ENCODE assay signal across 23 cellular contexts in genomic region chr4:87805971-87806370, GRCh38. TPM values are rescaled to one million over a fixed set of nuclear protein-coding genes. Genes with fewer than 3 reads are reported as not detected.
DNase-seq lines count a peak whose midpoint lies in the region; ATAC-seq and TF ChIP-seq lines count a peak whose summit lies in the region.
"Had no signal": no experiment of that assay in that cellular context is flagged by ENCODE, and none has a peak within 500 bp of the region (broad histone marks: within the 10 kb centered on the region; RNA-seq: fewer than 3 reads in every experiment).

No MANE protein-coding gene starts in this region.

- H3K36me3 Mint-ChIP-seq in MCF 10A (ENCODE audit: insufficient read depth, unreplicated experiment): no peaks in the 10 kb centered on the region
- H3K36me3 Mint-ChIP-seq: activated naive CD4-positive, alpha-beta T cell treated with anti-CD3 and anti-CD28 coated beads, Interleukin-2, amount 50 U/mL, for 72 hours; stimulated activated memory B cell treated with anti-CD40 and anti-IgM and Interleukin-4, amounts not matched to agents 10 μg/mL and 1 μg/mL and 100 μg/mL, for 72 hours had no signal

- POLR2A ChIA-PET in MCF 10A (lab: Yijun Ruan, JAX): no interaction called here

- H3K9me3 ChIP-seq in breast epithelium (no peaks in the 10 kb centered on the region), RWPE2 (ENCODE audit: severe bottlenecking) (no peaks in the 10 kb centered on the region)
- H3K9me3 ChIP-seq: MG63 had no signal

- no peaks in the 10 kb centered on the region for H3K27me3 Mint-ChIP-seq in MCF 10A (ENCODE audit: insufficient read depth, unreplicated experiment)
- H3K27me3 Mint-ChIP-seq: stimulated activated memory B cell treated with anti-CD40 and anti-IgM and Interleukin-4, amounts not matched to agents 10 μg/mL and 1 μg/mL and 100 μg/mL, for 72 hours had no signal

- no TSS peak for BruUV-seq in MCF 10A (replicated peaks; lab: Mats Ljungman, UMichigan)

- no peaks in the 10 kb centered on the region for H3K27me3 ChIP-seq in breast epithelium
- H3K27me3 ChIP-seq in RWPE2 (ENCODE audit: insufficient read depth, poor library complexity, severe bottlenecking): no peaks in the 10 kb centered on the region
- H3K27me3 ChIP-seq: cardiac muscle cell, MG63 had no signal

- TF ChIP-seq CTCF in MCF 10A (IDR thresholded peaks at IDR 0.05; ENCODE audit: unreplicated experiment) (no peak), breast epithelium (IDR thresholded peaks at IDR 0.05) (no peak), RWPE2 (IDR thresholded peaks at IDR 0.05; ENCODE audit: poor library complexity, severe bottlenecking) (no peak), fibroblast of pulmonary artery (IDR thresholded peaks at IDR 0.05; ENCODE audit: low read length, missing control alignments) (no peak)

- DNase-seq in MCF 10A (ENCODE audit: unreplicated experiment) (peak; percentile 54), breast epithelium (ENCODE audit: low spot score in 2 of 2) (no peak), RWPE2 (ENCODE audit: low spot score) (no peak), fibroblast of pulmonary artery (ENCODE audit: low read depth) (peak; percentile 22), NCI-H2107 treated with DMSO at 0.1 percent for 48 hours (lab: John Stamatoyannopoulos, UW; ENCODE audit: unreplicated experiment) (no peak), A172 (ENCODE audit: low spot score) (no peak)
- no peak for DNase-seq in activated CD4-positive, alpha-beta T cell treated with anti-CD3 and anti-CD28 coated beads for 4 hours
- DNase-seq: 8988T; activated CD4-positive, alpha-beta memory T cell treated with anti-CD3 and anti-CD28 coated beads, Interleukin-2, amount 10 ng/mL, durations not matched to agents 7 days and 5 days; activated T-cell treated with anti-CD3 and anti-CD28 coated beads, Interleukin-2, amount 50 U/mL, for 48 hours; DMS79; left cardiac atrium; MG63; NCI-H2081; NCI-H69; T-helper 1 cell; WERI-Rb-1 had no signal

- no peak for TF ChIP-seq POLR2A in breast epithelium (IDR thresholded peaks at IDR 0.05)

- ATAC-seq in RWPE2 (ENCODE audit: low read depth) (0 out of 3 replicates have a peak, but pooled peaks have one; percentile 35), HG02571 (IDR thresholded peaks at IDR 0.05; ENCODE audit: unreplicated experiment) (no peak)
- ATAC-seq: activated naive CD4-positive, alpha-beta T cell treated with anti-CD3 and anti-CD28 coated beads, Interleukin-2, amount 50 U/mL, for 72 hours; HCT116; left cardiac atrium; stimulated activated memory B cell treated with anti-CD40 and anti-IgM and Interleukin-4, amounts not matched to agents 10 μg/mL and 1 μg/mL and 100 μg/mL, for 72 hours had no signal

- peaks cover 2% of the 10 kb centered on the region for H3K9me3 Mint-ChIP-seq in MCF 10A (ENCODE audit: unreplicated experiment)
- H3K9me3 Mint-ChIP-seq: activated CD4-positive, alpha-beta memory T cell treated with anti-CD3 and anti-CD28 coated beads, Interleukin-2, amount 10 ng/mL, durations not matched to agents 7 days and 5 days; stimulated activated memory B cell treated with anti-CD40 and anti-IgM and Interleukin-4, amounts not matched to agents 10 μg/mL and 1 μg/mL and 100 μg/mL, for 72 hours had no signal

- H3K27ac ChIP-seq in breast epithelium: no peak overlapping the region
- no peak overlapping the region for H3K27ac ChIP-seq in RWPE2 (ENCODE audit: poor library complexity, severe bottlenecking)
- H3K27ac ChIP-seq: C4-2B, cardiac muscle cell, WERI-Rb-1 had no signal

- intact Hi-C loops in MCF 10A (cut with micrococcal nuclease) (no loop called here), breast epithelium (cut with DNase I; ENCODE audit: low total_unique reads) (no loop called here)

- peaks cover 14% of the 10 kb centered on the region for H3K4me1 Mint-ChIP-seq in MCF 10A (ENCODE audit: insufficient read depth, unreplicated experiment)
- H3K4me1 Mint-ChIP-seq: activated CD4-positive, alpha-beta memory T cell treated with anti-CD3 and anti-CD28 coated beads, Interleukin-2, amount 10 ng/mL, durations not matched to agents 7 days and 5 days; stimulated activated memory B cell treated with anti-CD40 and anti-IgM and Interleukin-4, amounts not matched to agents 10 μg/mL and 1 μg/mL and 100 μg/mL, for 72 hours had no signal

- no peak overlapping the region for H3K4me3 ChIP-seq in breast epithelium
- no peak overlapping the region for H3K4me3 ChIP-seq in RWPE2 (ENCODE audit: severe bottlenecking)
- H3K4me3 ChIP-seq in fibroblast of pulmonary artery (replicated peaks; ENCODE audit: low read depth, low read length): no peak overlapping the region
- H3K4me3 ChIP-seq: cardiac muscle cell, MG63 had no signal

- H3K4me3 Mint-ChIP-seq in MCF 10A (ENCODE audit: unreplicated experiment): no peak overlapping the region
- H3K4me3 Mint-ChIP-seq: activated CD4-positive, alpha-beta memory T cell treated with anti-CD3 and anti-CD28 coated beads, Interleukin-2, amount 10 ng/mL, durations not matched to agents 7 days and 5 days; stimulated activated memory B cell treated with anti-CD40 and anti-IgM and Interleukin-4, amounts not matched to agents 10 μg/mL and 1 μg/mL and 100 μg/mL, for 72 hours had no signal

- H3K4me1 ChIP-seq in breast epithelium (peaks cover 0 to 5% of the 10 kb centered on the region in 2 donors), RWPE2 (ENCODE audit: insufficient read depth, poor library complexity, severe bottlenecking) (peaks cover 6% of the 10 kb centered on the region)

- CTCF ChIA-PET in MCF 10A (lab: Yijun Ruan, JAX): interaction anchor here (1.2 kb wide), 1 partner anchor 44 kb away, joined by 4 read pairs; no protein-coding TSS in a partner anchor

- H3K36me3 ChIP-seq in breast epithelium (no peaks in the 10 kb centered on the region), RWPE2 (ENCODE audit: low read depth) (no peaks in the 10 kb centered on the region)
- H3K36me3 ChIP-seq: cardiac muscle cell, MG63, WERI-Rb-1 had no signal

- H3K27ac Mint-ChIP-seq in MCF 10A (ENCODE audit: low read depth, unreplicated experiment): peak overlapping the region; percentile 7
- H3K27ac Mint-ChIP-seq: activated CD4-positive, alpha-beta memory T cell treated with anti-CD3 and anti-CD28 coated beads, Interleukin-2, amount 10 ng/mL, durations not matched to agents 7 days and 5 days; activated naive CD4-positive, alpha-beta T cell treated with anti-CD3 and anti-CD28 coated beads, Interleukin-2, amount 50 U/mL, for 72 hours; stimulated activated memory B cell treated with anti-CD40 and anti-IgM and Interleukin-4, amounts not matched to agents 10 μg/mL and 1 μg/mL and 100 μg/mL, for 72 hours had no signal

RNA-seq across cellular contexts. Expression of gene IBSP, which starts 6.6 kb away (rescaled TPM):
- total RNA-seq in MCF 10A (2022) (not detected in 2 replicates), breast epithelium (not detected)
- total RNA-seq in A172 (2014; rRNA removed; shearing (Covaris generic)): not detected in 2 replicates
- total RNA-seq: activated CD4-positive, alpha-beta memory T cell treated with anti-CD3 and anti-CD28 coated beads, Interleukin-2, amount 10 ng/mL, durations not matched to agents 7 days and 5 days; activated naive CD4-positive, alpha-beta T cell treated with anti-CD3 and anti-CD28 coated beads, Interleukin-2, amount 50 U/mL, for 72 hours; cardiac muscle cell; left cardiac atrium had no signal

RNA-seq across cellular contexts. Expression of gene MEPE, which starts 26.8 kb away (rescaled TPM):
- total RNA-seq in MCF 10A (2022): not detected in 2 replicates
- total RNA-seq in breast epithelium: not detected
- not detected in 2 replicates for total RNA-seq in A172 (2014; rRNA removed; shearing (Covaris generic))
- total RNA-seq: activated CD4-positive, alpha-beta memory T cell treated with anti-CD3 and anti-CD28 coated beads, Interleukin-2, amount 10 ng/mL, durations not matched to agents 7 days and 5 days; activated naive CD4-positive, alpha-beta T cell treated with anti-CD3 and anti-CD28 coated beads, Interleukin-2, amount 50 U/mL, for 72 hours; cardiac muscle cell; left cardiac atrium had no signal

Comparison
In these comparisons a context has a peak if more than half of its experiments do, and no peak if none do; other contexts are left out.
1. DNase-seq: peak in MCF 10A (single experiment) and fibroblast of pulmonary artery (single experiment); none in breast epithelium (0 of 2), RWPE2 (single experiment), NCI-H2107 treated with DMSO at 0.1 percent for 48 hours (single experiment), A172 (single experiment) and activated CD4-positive, alpha-beta T cell treated with anti-CD3 and anti-CD28 coated beads for 4 hours (0 of 2).